In genomic region chr19:31297991-31298390, GRCh38 we compare ENCODE assay signal across 20 cellular contexts. TPM values are rescaled to one million over a fixed set of nuclear protein-coding genes. Genes with fewer than 3 reads are reported as not detected.
DNase-seq lines count a peak whose midpoint lies in the region; ATAC-seq and TF ChIP-seq lines count a peak whose summit lies in the region.
"Had no signal": no experiment of that assay in that cellular context is flagged by ENCODE, and none has a peak within 500 bp of the region (broad histone marks: within the 10 kb centered on the region; RNA-seq: fewer than 3 reads in every experiment).

No MANE protein-coding gene starts in this region.

- no peak for TF ChIP-seq POLR2A in heart left ventricle (IDR thresholded peaks at IDR 0.05)

- DNase-seq in Right ventricle myocardium inferior (ENCODE audit: missing footprints) (peak; percentile 16), heart left ventricle (no peak), HFFc6 (no peak), glutamatergic neuron (peak; percentile 6), sciatic nerve (ENCODE audit: low spot score) (peak; percentile 19), COLO829 (ENCODE audit: low spot score) (no peak), germinal center (ENCODE audit: low spot score) (no peak)
- DNase-seq: CD8-positive, alpha-beta T cell; COR-L47; DMS 273 treated with DMSO at 0.1 percent for 48 hours; DMS53; DND-41; EL; IMR-90 had no signal

- H3K9me3 ChIP-seq in heart left ventricle = no peaks in the 10 kb centered on the region
- H3K9me3 ChIP-seq: BLaER1, HAP-1 had no signal

- no peaks in the 10 kb centered on the region for H3K4me1 ChIP-seq in heart left ventricle
- H3K4me1 ChIP-seq: BLaER1, HAP-1 had no signal

- 73 to 91% (median 86%) methylated on average over 4 to 5 of the region's 5 CpGs for WGBS in heart left ventricle, 4 donors

- no peak overlapping the region for H3K27ac ChIP-seq in heart left ventricle
- H3K27ac ChIP-seq: 22Rv1, BLaER1 had no signal

- H3K9me3 Mint-ChIP-seq in HFFc6 (no peaks in the 10 kb centered on the region), glutamatergic neuron (ENCODE audit: unreplicated experiment) (no peaks in the 10 kb centered on the region)
- H3K9me3 Mint-ChIP-seq: CD8-positive, alpha-beta T cell had no signal

- ATAC-seq in Right ventricle myocardium inferior = no peak
- ATAC-seq in heart left ventricle = no peak
- ATAC-seq in sciatic nerve = no peak
- ATAC-seq in HG03354 (IDR thresholded peaks at IDR 0.05; ENCODE audit: poor library complexity, severe bottlenecking, unreplicated experiment) = no peak
- ATAC-seq: CD8-positive, alpha-beta T cell; GM12878 had no signal

- H3K27ac Mint-ChIP-seq in HFFc6 (peak overlapping the region; percentile 6; the same call in 1 of the 2 replicates), glutamatergic neuron (ENCODE audit: unreplicated experiment) (no peak overlapping the region)
- H3K27ac Mint-ChIP-seq: CD8-positive, alpha-beta T cell had no signal

- H3K36me3 Mint-ChIP-seq in HFFc6 (ENCODE audit: low read depth) = peaks cover 15% of the 10 kb centered on the region
- no peaks in the 10 kb centered on the region for H3K36me3 Mint-ChIP-seq in glutamatergic neuron (ENCODE audit: unreplicated experiment)
- H3K36me3 Mint-ChIP-seq: CD8-positive, alpha-beta T cell had no signal

- no peaks in the 10 kb centered on the region for H3K4me1 Mint-ChIP-seq in HFFc6 (ENCODE audit: low read depth)
- peaks cover 7% of the 10 kb centered on the region for H3K4me1 Mint-ChIP-seq in glutamatergic neuron (ENCODE audit: low read depth, unreplicated experiment)

- no peak for TF ChIP-seq CTCF in heart left ventricle (IDR thresholded peaks at IDR 0.05)
- no peak for TF ChIP-seq CTCF in HFFc6 (IDR thresholded peaks at IDR 0.05)
- TF ChIP-seq CTCF in glutamatergic neuron (IDR thresholded peaks at IDR 0.05; ENCODE audit: partially characterized antibody, unreplicated experiment) = no peak

- no peaks in the 10 kb centered on the region for H3K27me3 Mint-ChIP-seq in HFFc6 (ENCODE audit: insufficient read depth)
- no peaks in the 10 kb centered on the region for H3K27me3 Mint-ChIP-seq in glutamatergic neuron (ENCODE audit: unreplicated experiment)

- no peaks in the 10 kb centered on the region for H3K27me3 ChIP-seq in heart left ventricle
- H3K27me3 ChIP-seq: BLaER1 had no signal

- H3K4me3 Mint-ChIP-seq in HFFc6 (no peak overlapping the region), glutamatergic neuron (ENCODE audit: unreplicated experiment) (no peak overlapping the region)
- H3K4me3 Mint-ChIP-seq: CD8-positive, alpha-beta T cell had no signal

- H3K4me3 ChIP-seq in heart left ventricle = no peak overlapping the region
- H3K4me3 ChIP-seq: BLaER1, GM12878, HAP-1 had no signal

- H3K36me3 ChIP-seq in heart left ventricle = no peaks in the 10 kb centered on the region
- H3K36me3 ChIP-seq: BLaER1, HAP-1 had no signal

- intact Hi-C loops in Right ventricle myocardium inferior (cut with DNase I) = no loop called here
- intact Hi-C loops in heart left ventricle (cut with DNase I) = no loop called here
- intact Hi-C loops in sciatic nerve (cut with DNase I) = no loop called here

RNA-seq across cellular contexts. Expression of gene TSHZ3, which starts 51.2 kb away (rescaled TPM):
- total RNA-seq in Right ventricle myocardium inferior (3.5 TPM), heart left ventricle (10 to 100 TPM in 1 of 9 donors, 1 to 10 TPM in 8; 2.0 to 11.5 (median 2.7) TPM), glutamatergic neuron (ENCODE audit: unreplicated experiment) (7.4 TPM), sciatic nerve (32.8 TPM)
- polyA plus RNA-seq in heart left ventricle = 1 to 10 TPM in 1 of 2 donors, under 1 TPM in 1; 0.88 to 1.8 TPM
- 10 to 100 TPM in 5 of 6 experiments, 1 to 10 TPM in 1; 9.1 to 14.0 (median 13.1) TPM for total RNA-seq in HFFc6 (2021; fragmentation: NEBNext Ultra II Directional; extraction: Animal tissue kit (Norgen Biotek cat#: 25700))
- total RNA-seq: CD8-positive, alpha-beta T cell; G401 had no signal
- polyA plus RNA-seq: GM12878 had no signal

Comparison
In these comparisons a context has a peak if more than half of its experiments do, and no peak if none do; other contexts are left out.
1. DNase-seq: peak in Right ventricle myocardium inferior (single experiment), glutamatergic neuron (single experiment) and sciatic nerve (single experiment); none in heart left ventricle (0 of 5), HFFc6 (single experiment), COLO829 (single experiment) and germinal center (single experiment).